8 cellular contexts compared by ENCODE assay signal in the genomic region with DNA sequence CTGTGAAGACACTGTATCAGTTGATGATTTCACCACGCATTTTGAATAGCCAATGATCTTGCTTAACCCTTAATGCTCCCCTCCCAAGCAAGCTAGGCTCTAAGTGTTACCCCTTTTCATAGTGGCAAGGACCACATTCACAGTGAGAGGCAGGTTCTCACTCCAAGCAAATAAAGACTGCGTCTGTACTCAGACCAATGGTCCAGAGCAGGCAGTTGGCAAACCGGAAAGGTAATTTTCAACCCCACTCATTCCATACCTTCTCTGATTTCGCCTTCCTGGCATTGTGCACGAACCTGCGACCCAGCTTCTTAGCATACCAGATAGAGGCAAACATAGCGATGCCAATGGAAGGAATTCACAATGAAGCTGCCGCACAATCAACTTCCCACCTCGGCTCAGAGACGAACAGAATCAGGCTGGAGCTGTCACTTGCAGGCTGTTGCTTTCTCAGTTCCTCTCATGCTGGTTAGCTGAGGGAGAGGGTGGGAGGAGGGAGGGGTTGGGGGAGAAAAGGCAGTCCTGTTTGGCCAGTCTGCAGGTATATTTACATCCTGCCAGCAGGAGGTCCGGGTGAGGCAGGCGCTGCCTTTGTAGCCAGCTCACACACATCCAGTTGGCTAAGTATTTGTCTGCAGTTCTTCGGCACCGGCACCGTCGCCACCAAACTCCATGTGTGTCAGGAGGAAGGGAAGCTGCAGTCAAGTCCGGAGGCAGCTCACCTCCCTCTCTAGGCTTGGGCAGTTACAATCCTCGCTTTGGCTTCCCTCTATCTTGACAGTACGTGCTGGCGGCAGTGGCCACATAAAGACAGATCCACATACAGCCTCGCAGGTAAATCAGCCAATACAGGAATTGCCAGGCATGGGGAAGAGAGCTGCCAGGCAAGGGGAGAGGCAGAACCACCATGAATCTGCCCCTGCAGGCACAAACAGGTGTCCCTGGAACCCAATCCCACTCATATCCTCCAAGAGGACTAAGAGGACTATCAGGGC.
DNase-seq lines count a peak whose midpoint lies in the region; ATAC-seq and TF ChIP-seq lines count a peak whose summit lies in the region.

No MANE protein-coding gene starts in this region.

- CTCF ChIA-PET in WTC11 (lab: Charles Lee) (interaction anchor here (0.8 to 1.7 kb wide), 11 partner anchors 10 to 601 kb away, joined by 3 to 6 read pairs (median 3); no protein-coding TSS in a partner anchor), RWPE1 (lab: Yijun Ruan, JAX) (interaction anchor here (0.6 to 0.7 kb wide), 2 partner anchors 589 to 1018 kb away, joined by 3 read pairs; no protein-coding TSS in a partner anchor)

- no peaks in the 10 kb centered on the region for H3K36me3 ChIP-seq in ascending aorta

- DNase-seq in C1 segment of cervical spinal cord (lab: John Stamatoyannopoulos, UW): peak in 8 of 14 donors; percentile 0 to 72 (median 4)
- peak; percentile 82 for DNase-seq in WTC11 (ENCODE audit: low spot score)
- peak; percentile 4 for DNase-seq in kidney glomerular epithelial cell (lab: John Stamatoyannopoulos, UW)
- DNase-seq in RWPE1 (ENCODE audit: low spot score): no peak
- no peak for DNase-seq in stimulated activated naive CD4-positive, alpha-beta T cell treated with Interleukin-2 at 50 U/mL for 16 hours (lab: John Stamatoyannopoulos, UW)
- no peak for DNase-seq in ascending aorta (ENCODE audit: low spot score in 2 of 2)

- H3K36me3 Mint-ChIP-seq in WTC11: no peaks in the 10 kb centered on the region

- no peak overlapping the region for H3K27ac ChIP-seq in RWPE1
- no peak overlapping the region for H3K27ac ChIP-seq in ascending aorta

- intact Hi-C loops in ascending aorta (cut with DNase I): no loop called here

- no peak overlapping the region for H3K4me3 ChIP-seq in ascending aorta

- peak overlapping the region; percentile 73 for H3K4me3 Mint-ChIP-seq in WTC11

- no peaks in the 10 kb centered on the region for H3K4me1 ChIP-seq in ascending aorta

- H3K9me3 Mint-ChIP-seq in WTC11: no peaks in the 10 kb centered on the region

- POLR2A ChIA-PET in WTC11 (lab: Charles Lee) (interaction anchor here (0.6 to 1.0 kb wide), 3 partner anchors 26 to 1774 kb away, joined by 3 to 4 read pairs (median 4); no protein-coding TSS in a partner anchor), RWPE1 (lab: Yijun Ruan, JAX; ENCODE audit: low non-redundant PET) (no interaction called here)

- H3K9me3 ChIP-seq in ascending aorta: peaks cover 0 to 7% of the 10 kb centered on the region in 2 donors

- peaks cover 36% of the 10 kb centered on the region for H3K4me1 Mint-ChIP-seq in WTC11

- H3K27ac Mint-ChIP-seq in WTC11: peak overlapping the region; percentile 91

- no peaks in the 10 kb centered on the region for H3K27me3 ChIP-seq in ascending aorta

- H3K27me3 Mint-ChIP-seq in WTC11 (ENCODE audit: low read depth): no peaks in the 10 kb centered on the region

- TF ChIP-seq CTCF in WTC11 (IDR thresholded peaks at IDR 0.05) (no peak), RWPE1 (conservative IDR thresholded peaks at IDR 0.05; ENCODE audit: low read depth) (no peak), ascending aorta (IDR thresholded peaks at IDR 0.05) (no peak)

- ATAC-seq in GM19452 (IDR thresholded peaks at IDR 0.05; ENCODE audit: unreplicated experiment): peak; percentile 85
- peak; percentile 75 for ATAC-seq in HG03439 (IDR thresholded peaks at IDR 0.05; ENCODE audit: unreplicated experiment)
- peak; percentile 96 for ATAC-seq in WTC11

TF ChIP-seq in WTC11, 78 proteins besides CTCF, POLR2A, EP300 and RAD21:
- TF ChIP-seq FOXK1 (CRISPR knock-in tag; IDR thresholded peaks at IDR 0.05): peak; percentile 67
- TF ChIP-seq, protein P1, sequence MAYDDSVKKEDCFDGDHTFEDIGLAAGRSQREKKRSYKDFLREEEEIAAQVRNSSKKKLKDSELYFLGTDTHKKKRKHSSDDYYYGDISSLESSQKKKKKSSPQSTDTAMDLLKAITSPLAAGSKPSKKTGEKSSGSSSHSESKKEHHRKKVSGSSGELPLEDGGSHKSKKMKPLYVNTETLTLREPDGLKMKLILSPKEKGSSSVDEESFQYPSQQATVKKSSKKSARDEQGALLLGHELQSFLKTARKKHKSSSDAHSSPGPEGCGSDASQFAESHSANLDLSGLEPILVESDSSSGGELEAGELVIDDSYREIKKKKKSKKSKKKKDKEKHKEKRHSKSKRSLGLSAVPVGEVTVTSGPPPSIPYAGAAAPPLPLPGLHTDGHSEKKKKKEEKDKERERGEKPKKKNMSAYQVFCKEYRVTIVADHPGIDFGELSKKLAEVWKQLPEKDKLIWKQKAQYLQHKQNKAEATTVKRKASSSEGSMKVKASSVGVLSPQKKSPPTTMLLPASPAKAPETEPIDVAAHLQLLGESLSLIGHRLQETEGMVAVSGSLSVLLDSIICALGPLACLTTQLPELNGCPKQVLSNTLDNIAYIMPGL (CRISPR knock-in tag; IDR thresholded peaks at IDR 0.05): no peak
- TF ChIP-seq, protein P2, sequence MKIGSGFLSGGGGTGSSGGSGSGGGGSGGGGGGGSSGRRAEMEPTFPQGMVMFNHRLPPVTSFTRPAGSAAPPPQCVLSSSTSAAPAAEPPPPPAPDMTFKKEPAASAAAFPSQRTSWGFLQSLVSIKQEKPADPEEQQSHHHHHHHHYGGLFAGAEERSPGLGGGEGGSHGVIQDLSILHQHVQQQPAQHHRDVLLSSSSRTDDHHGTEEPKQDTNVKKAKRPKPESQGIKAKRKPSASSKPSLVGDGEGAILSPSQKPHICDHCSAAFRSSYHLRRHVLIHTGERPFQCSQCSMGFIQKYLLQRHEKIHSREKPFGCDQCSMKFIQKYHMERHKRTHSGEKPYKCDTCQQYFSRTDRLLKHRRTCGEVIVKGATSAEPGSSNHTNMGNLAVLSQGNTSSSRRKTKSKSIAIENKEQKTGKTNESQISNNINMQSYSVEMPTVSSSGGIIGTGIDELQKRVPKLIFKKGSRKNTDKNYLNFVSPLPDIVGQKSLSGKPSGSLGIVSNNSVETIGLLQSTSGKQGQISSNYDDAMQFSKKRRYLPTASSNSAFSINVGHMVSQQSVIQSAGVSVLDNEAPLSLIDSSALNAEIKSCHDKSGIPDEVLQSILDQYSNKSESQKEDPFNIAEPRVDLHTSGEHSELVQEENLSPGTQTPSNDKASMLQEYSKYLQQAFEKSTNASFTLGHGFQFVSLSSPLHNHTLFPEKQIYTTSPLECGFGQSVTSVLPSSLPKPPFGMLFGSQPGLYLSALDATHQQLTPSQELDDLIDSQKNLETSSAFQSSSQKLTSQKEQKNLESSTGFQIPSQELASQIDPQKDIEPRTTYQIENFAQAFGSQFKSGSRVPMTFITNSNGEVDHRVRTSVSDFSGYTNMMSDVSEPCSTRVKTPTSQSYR (CRISPR knock-in tag; IDR thresholded peaks at IDR 0.05): no peak
- TF ChIP-seq, protein P3, sequence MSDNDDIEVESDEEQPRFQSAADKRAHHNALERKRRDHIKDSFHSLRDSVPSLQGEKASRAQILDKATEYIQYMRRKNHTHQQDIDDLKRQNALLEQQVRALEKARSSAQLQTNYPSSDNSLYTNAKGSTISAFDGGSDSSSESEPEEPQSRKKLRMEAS (CRISPR knock-in tag; IDR thresholded peaks at IDR 0.05): 0 out of 2 replicates have a peak, but pooled peaks have one; percentile 40
- no peak for TF ChIP-seq OVOL2 (CRISPR knock-in tag; IDR thresholded peaks at IDR 0.05; ENCODE audit: borderline replicate concordance)
- TF ChIP-seq, protein P4, sequence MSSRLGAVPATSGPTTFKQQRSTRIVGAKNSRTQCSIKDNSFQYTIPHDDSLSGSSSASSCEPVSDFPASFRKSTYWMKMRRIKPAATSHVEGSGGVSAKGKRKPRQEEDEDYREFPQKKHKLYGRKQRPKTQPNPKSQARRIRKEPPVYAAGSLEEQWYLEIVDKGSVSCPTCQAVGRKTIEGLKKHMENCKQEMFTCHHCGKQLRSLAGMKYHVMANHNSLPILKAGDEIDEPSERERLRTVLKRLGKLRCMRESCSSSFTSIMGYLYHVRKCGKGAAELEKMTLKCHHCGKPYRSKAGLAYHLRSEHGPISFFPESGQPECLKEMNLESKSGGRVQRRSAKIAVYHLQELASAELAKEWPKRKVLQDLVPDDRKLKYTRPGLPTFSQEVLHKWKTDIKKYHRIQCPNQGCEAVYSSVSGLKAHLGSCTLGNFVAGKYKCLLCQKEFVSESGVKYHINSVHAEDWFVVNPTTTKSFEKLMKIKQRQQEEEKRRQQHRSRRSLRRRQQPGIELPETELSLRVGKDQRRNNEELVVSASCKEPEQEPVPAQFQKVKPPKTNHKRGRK (CRISPR knock-in tag; IDR thresholded peaks at IDR 0.05; ENCODE audit: borderline replicate concordance): no peak
- peak; percentile 98 for TF ChIP-seq ZNF317 (CRISPR knock-in tag; IDR thresholded peaks at IDR 0.05; ENCODE audit: borderline replicate concordance, low read depth)
- no peak for TF ChIP-seq IRF2 (CRISPR knock-in tag; IDR thresholded peaks at IDR 0.05; ENCODE audit: borderline replicate concordance, low read depth)
- no peak for TF ChIP-seq MXD4 (CRISPR knock-in tag; IDR thresholded peaks at IDR 0.05; ENCODE audit: borderline replicate concordance)
- peak; percentile 58; the same call in 1 of the 2 replicates for TF ChIP-seq ZBTB21 (CRISPR knock-in tag; IDR thresholded peaks at IDR 0.05; ENCODE audit: borderline replicate concordance)
- no peak for TF ChIP-seq ESRRA (CRISPR knock-in tag; IDR thresholded peaks at IDR 0.05; ENCODE audit: borderline replicate concordance)
- no peak for TF ChIP-seq GTF2I (CRISPR knock-in tag; conservative IDR thresholded peaks at IDR 0.05)
- no peak for TF ChIP-seq ATF1 (CRISPR knock-in tag; IDR thresholded peaks at IDR 0.05)
- TF ChIP-seq, protein P5, sequence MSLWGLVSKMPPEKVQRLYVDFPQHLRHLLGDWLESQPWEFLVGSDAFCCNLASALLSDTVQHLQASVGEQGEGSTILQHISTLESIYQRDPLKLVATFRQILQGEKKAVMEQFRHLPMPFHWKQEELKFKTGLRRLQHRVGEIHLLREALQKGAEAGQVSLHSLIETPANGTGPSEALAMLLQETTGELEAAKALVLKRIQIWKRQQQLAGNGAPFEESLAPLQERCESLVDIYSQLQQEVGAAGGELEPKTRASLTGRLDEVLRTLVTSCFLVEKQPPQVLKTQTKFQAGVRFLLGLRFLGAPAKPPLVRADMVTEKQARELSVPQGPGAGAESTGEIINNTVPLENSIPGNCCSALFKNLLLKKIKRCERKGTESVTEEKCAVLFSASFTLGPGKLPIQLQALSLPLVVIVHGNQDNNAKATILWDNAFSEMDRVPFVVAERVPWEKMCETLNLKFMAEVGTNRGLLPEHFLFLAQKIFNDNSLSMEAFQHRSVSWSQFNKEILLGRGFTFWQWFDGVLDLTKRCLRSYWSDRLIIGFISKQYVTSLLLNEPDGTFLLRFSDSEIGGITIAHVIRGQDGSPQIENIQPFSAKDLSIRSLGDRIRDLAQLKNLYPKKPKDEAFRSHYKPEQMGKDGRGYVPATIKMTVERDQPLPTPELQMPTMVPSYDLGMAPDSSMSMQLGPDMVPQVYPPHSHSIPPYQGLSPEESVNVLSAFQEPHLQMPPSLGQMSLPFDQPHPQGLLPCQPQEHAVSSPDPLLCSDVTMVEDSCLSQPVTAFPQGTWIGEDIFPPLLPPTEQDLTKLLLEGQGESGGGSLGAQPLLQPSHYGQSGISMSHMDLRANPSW (CRISPR knock-in tag; conservative IDR thresholded peaks at IDR 0.05; ENCODE audit: low read depth): no peak

Comparison
In these comparisons a context has a peak if more than half of its experiments do, and no peak if none do; other contexts are left out.
1. DNase-seq: peak in C1 segment of cervical spinal cord (8 of 14), WTC11 (single experiment) and kidney glomerular epithelial cell (single experiment); none in RWPE1 (single experiment), stimulated activated naive CD4-positive, alpha-beta T cell treated with Interleukin-2 at 50 U/mL for 16 hours (single experiment) and ascending aorta (0 of 2).
2. Peak in every context shown above with its lines, with median percentiles within 50 percentile points of each other: ATAC-seq.